Comparison of ENCODE assay signal across 2 cellular contexts in genomic region chr2:95391641-95392310, GRCh38.
A peak's percentile ranks its signal among the peaks of the same experiment; 100 is the strongest.
TF ChIP-seq lines count a peak whose summit lies in the region.

No MANE protein-coding gene starts in this region.

TF ChIP-seq in GM12878, 131 proteins besides CTCF, POLR2A, EP300 and RAD21:
- TF ChIP-seq SMC3 (IDR thresholded peaks at IDR 0.05; ENCODE audit: borderline replicate concordance, low read length) (no peak), SREBF1 (IDR thresholded peaks at IDR 0.05; ENCODE audit: low read length) (no peak), NR2C1 (IDR thresholded peaks at IDR 0.05) (no peak), IRF4 (IDR thresholded peaks at IDR 0.05; ENCODE audit: low read depth, low read length) (no peak), EZH2 (IDR thresholded peaks at IDR 0.05; ENCODE audit: borderline replicate concordance, control insufficient read depth, low read depth, low read length) (no peak)
- TF ChIP-seq, protein P1, sequence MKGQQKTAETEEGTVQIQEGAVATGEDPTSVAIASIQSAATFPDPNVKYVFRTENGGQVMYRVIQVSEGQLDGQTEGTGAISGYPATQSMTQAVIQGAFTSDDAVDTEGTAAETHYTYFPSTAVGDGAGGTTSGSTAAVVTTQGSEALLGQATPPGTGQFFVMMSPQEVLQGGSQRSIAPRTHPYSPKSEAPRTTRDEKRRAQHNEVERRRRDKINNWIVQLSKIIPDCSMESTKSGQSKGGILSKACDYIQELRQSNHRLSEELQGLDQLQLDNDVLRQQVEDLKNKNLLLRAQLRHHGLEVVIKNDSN (IDR thresholded peaks at IDR 0.05; ENCODE audit: borderline replicate concordance, extremely low read length, insufficient read depth, low read depth, low read length): peak; percentile 24
TF ChIP-seq in GM12878: peak in this region for 1.

TF ChIP-seq in HepG2, 621 proteins besides CTCF, POLR2A, EP300 and RAD21 (continues in another document):
- TF ChIP-seq ZNF343 (CRISPR knock-in tag; IDR thresholded peaks at IDR 0.05) (no peak), REL (CRISPR knock-in tag; conservative IDR thresholded peaks at IDR 0.05) (no peak), TOPORS (CRISPR knock-in tag; IDR thresholded peaks at IDR 0.05) (peak; percentile 70; the same call in 1 of the 2 replicates), IRX3 (CRISPR knock-in tag; IDR thresholded peaks at IDR 0.05; ENCODE audit: borderline replicate concordance, low read depth) (peak; percentile 64; the same call in 1 of the 2 replicates), ARID2 (CRISPR knock-in tag; IDR thresholded peaks at IDR 0.05; ENCODE audit: borderline replicate concordance) (no peak), MAZ (IDR thresholded peaks at IDR 0.05; ENCODE audit: borderline replicate concordance, low read depth, low read length) (peak; percentile 61; the same call in 1 of the 2 replicates), MAZ (CRISPR knock-in tag; IDR thresholded peaks at IDR 0.05; ENCODE audit: low read depth) (peak; percentile 83), ZNF749 (CRISPR knock-in tag; IDR thresholded peaks at IDR 0.05; ENCODE audit: borderline replicate concordance) (no peak), CENPT (CRISPR knock-in tag; IDR thresholded peaks at IDR 0.05; ENCODE audit: low read depth) (no peak), CBX2 (IDR thresholded peaks at IDR 0.05; ENCODE audit: low read depth, low read length) (no peak), CBX2 (CRISPR knock-in tag; IDR thresholded peaks at IDR 0.05; ENCODE audit: low read depth) (no peak), ZBTB7B (CRISPR knock-in tag; IDR thresholded peaks at IDR 0.05) (peak; percentile 94), SOX6 (IDR thresholded peaks at IDR 0.05) (no peak), SOX6 (CRISPR knock-in tag; IDR thresholded peaks at IDR 0.05) (peak; percentile 47; the same call in 1 of the 2 replicates), ZNF597 (CRISPR knock-in tag; IDR thresholded peaks at IDR 0.05) (no peak), TSC22D2 (CRISPR knock-in tag; IDR thresholded peaks at IDR 0.05; ENCODE audit: borderline replicate concordance) (peak; percentile 53; the same call in 1 of the 2 replicates), ZNF556 (CRISPR knock-in tag; IDR thresholded peaks at IDR 0.05; ENCODE audit: borderline replicate concordance) (0 out of 2 replicates have a peak, but pooled peaks have one; percentile 40), ZNF432 (CRISPR knock-in tag; IDR thresholded peaks at IDR 0.05; ENCODE audit: borderline replicate concordance) (no peak), RBM22 (optimal IDR thresholded peaks at IDR 0.05; ENCODE audit: low read length) (no peak), NRL (CRISPR knock-in tag; IDR thresholded peaks at IDR 0.05; ENCODE audit: borderline replicate concordance) (peak; percentile 32), AGO1 (IDR thresholded peaks at IDR 0.05; ENCODE audit: low read depth, low read length, poor library complexity, severe bottlenecking) (no peak), HNRNPL (IDR thresholded peaks at IDR 0.05; ENCODE audit: low read depth, low read length) (0 out of 2 replicates have a peak, but pooled peaks have one; percentile 48), GABPB1 (CRISPR knock-in tag; IDR thresholded peaks at IDR 0.05) (peak; percentile 31; the same call in 1 of the 2 replicates), RXRB (CRISPR knock-in tag; IDR thresholded peaks at IDR 0.05; ENCODE audit: borderline replicate concordance) (peak; percentile 44; the same call in 1 of the 2 replicates), NCOA2 (CRISPR knock-in tag; IDR thresholded peaks at IDR 0.05) (peak; percentile 30; the same call in 1 of the 2 replicates), NFKB2 (CRISPR knock-in tag; IDR thresholded peaks at IDR 0.05; ENCODE audit: borderline replicate concordance) (peak; percentile 67; the same call in 1 of the 2 replicates), SRSF1 (optimal IDR thresholded peaks at IDR 0.05; ENCODE audit: low read depth, low read length) (no peak), BORCS8-MEF2B (CRISPR knock-in tag; IDR thresholded peaks at IDR 0.05) (peak; percentile 70; the same call in 1 of the 2 replicates), MAFG (CRISPR knock-in tag; IDR thresholded peaks at IDR 0.05) (no peak), CSRNP2 (CRISPR knock-in tag; conservative IDR thresholded peaks at IDR 0.05; ENCODE audit: low read depth) (no peak), ZBTB34 (CRISPR knock-in tag; IDR thresholded peaks at IDR 0.05) (0 out of 2 replicates have a peak, but pooled peaks have one; percentile 39), SALL1 (CRISPR knock-in tag; IDR thresholded peaks at IDR 0.05) (peak; percentile 84), ZNF12 (CRISPR knock-in tag; IDR thresholded peaks at IDR 0.05) (no peak), E2F1 (CRISPR knock-in tag; IDR thresholded peaks at IDR 0.05) (no peak), CHCHD3 (CRISPR knock-in tag; IDR thresholded peaks at IDR 0.05) (no peak)
- TF ChIP-seq, protein P2, sequence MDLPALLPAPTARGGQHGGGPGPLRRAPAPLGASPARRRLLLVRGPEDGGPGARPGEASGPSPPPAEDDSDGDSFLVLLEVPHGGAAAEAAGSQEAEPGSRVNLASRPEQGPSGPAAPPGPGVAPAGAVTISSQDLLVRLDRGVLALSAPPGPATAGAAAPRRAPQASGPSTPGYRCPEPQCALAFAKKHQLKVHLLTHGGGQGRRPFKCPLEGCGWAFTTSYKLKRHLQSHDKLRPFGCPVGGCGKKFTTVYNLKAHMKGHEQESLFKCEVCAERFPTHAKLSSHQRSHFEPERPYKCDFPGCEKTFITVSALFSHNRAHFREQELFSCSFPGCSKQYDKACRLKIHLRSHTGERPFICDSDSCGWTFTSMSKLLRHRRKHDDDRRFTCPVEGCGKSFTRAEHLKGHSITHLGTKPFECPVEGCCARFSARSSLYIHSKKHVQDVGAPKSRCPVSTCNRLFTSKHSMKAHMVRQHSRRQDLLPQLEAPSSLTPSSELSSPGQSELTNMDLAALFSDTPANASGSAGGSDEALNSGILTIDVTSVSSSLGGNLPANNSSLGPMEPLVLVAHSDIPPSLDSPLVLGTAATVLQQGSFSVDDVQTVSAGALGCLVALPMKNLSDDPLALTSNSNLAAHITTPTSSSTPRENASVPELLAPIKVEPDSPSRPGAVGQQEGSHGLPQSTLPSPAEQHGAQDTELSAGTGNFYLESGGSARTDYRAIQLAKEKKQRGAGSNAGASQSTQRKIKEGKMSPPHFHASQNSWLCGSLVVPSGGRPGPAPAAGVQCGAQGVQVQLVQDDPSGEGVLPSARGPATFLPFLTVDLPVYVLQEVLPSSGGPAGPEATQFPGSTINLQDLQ (CRISPR knock-in tag; IDR thresholded peaks at IDR 0.05): no peak
- TF ChIP-seq, protein P3, sequence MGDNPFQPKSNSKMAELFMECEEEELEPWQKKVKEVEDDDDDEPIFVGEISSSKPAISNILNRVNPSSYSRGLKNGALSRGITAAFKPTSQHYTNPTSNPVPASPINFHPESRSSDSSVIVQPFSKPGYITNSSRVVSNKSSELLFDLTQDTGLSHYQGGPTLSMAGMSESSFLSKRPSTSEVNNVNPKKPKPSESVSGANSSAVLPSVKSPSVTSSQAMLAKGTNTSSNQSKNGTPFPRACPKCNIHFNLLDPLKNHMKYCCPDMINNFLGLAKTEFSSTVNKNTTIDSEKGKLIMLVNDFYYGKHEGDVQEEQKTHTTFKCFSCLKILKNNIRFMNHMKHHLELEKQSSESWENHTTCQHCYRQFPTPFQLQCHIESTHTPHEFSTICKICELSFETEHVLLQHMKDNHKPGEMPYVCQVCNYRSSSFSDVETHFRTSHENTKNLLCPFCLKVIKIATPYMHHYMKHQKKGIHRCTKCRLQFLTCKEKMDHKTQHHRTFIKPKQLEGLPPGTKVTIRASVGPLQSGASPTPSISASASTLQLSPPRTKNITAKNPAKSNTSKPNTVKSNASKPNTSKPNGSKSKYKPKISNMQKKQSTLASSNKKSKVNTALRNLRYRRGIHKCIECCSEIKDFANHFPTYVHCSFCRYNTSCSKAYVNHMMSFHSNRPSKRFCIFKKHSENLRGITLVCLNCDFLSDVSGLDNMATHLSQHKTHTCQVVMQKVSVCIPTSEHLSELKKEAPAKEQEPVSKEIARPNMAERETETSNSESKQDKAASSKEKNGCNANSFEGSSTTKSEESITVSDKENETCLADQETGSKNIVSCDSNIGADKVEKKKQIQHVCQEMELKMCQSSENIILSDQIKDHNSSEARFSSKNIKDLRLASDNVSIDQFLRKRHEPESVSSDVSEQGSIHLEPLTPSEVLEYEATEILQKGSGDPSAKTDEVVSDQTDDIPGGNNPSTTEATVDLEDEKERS (CRISPR knock-in tag; IDR thresholded peaks at IDR 0.05): no peak
- TF ChIP-seq, protein P4, sequence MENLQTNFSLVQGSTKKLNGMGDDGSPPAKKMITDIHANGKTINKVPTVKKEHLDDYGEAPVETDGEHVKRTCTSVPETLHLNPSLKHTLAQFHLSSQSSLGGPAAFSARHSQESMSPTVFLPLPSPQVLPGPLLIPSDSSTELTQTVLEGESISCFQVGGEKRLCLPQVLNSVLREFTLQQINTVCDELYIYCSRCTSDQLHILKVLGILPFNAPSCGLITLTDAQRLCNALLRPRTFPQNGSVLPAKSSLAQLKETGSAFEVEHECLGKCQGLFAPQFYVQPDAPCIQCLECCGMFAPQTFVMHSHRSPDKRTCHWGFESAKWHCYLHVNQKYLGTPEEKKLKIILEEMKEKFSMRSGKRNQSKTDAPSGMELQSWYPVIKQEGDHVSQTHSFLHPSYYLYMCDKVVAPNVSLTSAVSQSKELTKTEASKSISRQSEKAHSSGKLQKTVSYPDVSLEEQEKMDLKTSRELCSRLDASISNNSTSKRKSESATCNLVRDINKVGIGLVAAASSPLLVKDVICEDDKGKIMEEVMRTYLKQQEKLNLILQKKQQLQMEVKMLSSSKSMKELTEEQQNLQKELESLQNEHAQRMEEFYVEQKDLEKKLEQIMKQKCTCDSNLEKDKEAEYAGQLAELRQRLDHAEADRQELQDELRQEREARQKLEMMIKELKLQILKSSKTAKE (CRISPR knock-in tag; IDR thresholded peaks at IDR 0.05; ENCODE audit: borderline replicate concordance): no peak
- TF ChIP-seq, protein P5, sequence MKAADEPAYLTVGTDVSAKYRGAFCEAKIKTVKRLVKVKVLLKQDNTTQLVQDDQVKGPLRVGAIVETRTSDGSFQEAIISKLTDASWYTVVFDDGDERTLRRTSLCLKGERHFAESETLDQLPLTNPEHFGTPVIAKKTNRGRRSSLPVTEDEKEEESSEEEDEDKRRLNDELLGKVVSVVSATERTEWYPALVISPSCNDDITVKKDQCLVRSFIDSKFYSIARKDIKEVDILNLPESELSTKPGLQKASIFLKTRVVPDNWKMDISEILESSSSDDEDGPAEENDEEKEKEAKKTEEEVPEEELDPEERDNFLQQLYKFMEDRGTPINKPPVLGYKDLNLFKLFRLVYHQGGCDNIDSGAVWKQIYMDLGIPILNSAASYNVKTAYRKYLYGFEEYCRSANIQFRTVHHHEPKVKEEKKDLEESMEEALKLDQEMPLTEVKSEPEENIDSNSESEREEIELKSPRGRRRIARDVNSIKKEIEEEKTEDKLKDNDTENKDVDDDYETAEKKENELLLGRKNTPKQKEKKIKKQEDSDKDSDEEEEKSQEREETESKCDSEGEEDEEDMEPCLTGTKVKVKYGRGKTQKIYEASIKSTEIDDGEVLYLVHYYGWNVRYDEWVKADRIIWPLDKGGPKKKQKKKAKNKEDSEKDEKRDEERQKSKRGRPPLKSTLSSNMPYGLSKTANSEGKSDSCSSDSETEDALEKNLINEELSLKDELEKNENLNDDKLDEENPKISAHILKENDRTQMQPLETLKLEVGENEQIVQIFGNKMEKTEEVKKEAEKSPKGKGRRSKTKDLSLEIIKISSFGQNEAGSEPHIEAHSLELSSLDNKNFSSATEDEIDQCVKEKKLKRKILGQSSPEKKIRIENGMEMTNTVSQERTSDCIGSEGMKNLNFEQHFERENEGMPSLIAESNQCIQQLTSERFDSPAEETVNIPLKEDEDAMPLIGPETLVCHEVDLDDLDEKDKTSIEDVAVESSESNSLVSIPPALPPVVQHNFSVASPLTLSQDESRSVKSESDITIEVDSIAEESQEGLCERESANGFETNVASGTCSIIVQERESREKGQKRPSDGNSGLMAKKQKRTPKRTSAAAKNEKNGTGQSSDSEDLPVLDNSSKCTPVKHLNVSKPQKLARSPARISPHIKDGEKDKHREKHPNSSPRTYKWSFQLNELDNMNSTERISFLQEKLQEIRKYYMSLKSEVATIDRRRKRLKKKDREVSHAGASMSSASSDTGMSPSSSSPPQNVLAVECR (CRISPR knock-in tag; IDR thresholded peaks at IDR 0.05; ENCODE audit: borderline replicate concordance): peak; percentile 11; the same call in 1 of the 2 replicates
